8 cellular contexts compared by ENCODE assay signal in the genomic region with DNA sequence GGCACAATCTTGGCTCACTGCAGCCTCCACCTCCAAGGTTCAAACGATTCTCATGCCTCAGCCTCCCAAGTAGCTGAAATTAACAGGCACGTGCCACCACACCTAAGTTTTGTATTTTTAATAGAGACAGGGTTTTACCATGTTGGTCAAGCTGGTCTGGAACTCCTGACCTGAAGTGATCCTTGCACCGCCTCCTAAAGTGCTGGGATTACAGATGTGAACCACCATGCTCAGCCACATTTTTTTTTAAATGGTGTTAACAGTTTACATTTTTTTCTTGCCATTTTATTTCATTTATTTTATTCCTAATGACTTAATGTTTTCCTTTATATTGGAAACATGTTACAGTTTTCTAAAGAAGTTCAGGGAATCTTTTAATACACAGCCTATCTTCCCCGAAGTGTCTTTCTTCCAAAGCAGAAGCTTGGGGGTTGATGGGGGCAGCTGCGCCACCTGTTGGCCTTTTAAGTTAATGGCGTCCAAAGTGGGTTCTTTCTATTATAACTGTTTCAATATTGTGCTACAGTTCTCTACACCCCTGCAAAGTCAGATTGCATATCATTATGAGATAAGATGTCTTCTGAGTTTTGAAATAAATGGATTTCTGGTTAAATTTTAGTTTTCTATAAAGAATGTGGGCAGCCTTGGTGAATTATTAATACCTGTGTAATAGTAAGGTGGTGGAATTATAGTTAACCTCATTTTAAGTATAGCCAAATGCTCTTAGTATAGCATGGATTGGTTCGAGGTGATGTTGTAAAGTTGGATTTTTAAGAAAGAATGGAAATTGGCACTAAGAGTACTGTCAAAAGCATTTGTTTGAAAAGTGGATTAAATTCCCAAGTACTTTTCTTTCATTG. TPM values are rescaled to one million over a fixed set of nuclear protein-coding genes. Genes with fewer than 3 reads are reported as not detected.
DNase-seq lines count a peak whose midpoint lies in the region; ATAC-seq and TF ChIP-seq lines count a peak whose summit lies in the region.

No MANE protein-coding gene starts in this region.

- H3K27ac ChIP-seq in GM23338 (ENCODE audit: low read depth) (no peak overlapping the region), mesenchymal stem cell (ENCODE audit: low read length, poor library complexity, severe bottlenecking) (no peak overlapping the region)

- peaks cover 25% of the 10 kb centered on the region for H3K79me1 ChIP-seq in mesenchymal stem cell (replicated peaks; ENCODE audit: low read length, poor library complexity, severe bottlenecking)

- no peak overlapping the region for H3K14ac ChIP-seq in mesenchymal stem cell (ENCODE audit: low read length in 2 of 2)

- DNase-seq in AG20443 (ENCODE audit: low spot score): peak; percentile 71
- DNase-seq in GM23338 (ENCODE audit: low spot score): peak; percentile 72
- DNase-seq in NCI-H748 (lab: John Stamatoyannopoulos, UW; ENCODE audit: unreplicated experiment): peak; percentile 39
- DNase-seq in activated CD4-positive, alpha-beta memory T cell treated with anti-CD3 and anti-CD28 coated beads for 36 hours: peak; percentile 71
- DNase-seq in effector memory CD8-positive, alpha-beta T cell: peak; percentile 46 to 51 (median 47)
- peak; percentile 71 for DNase-seq in mesenchymal stem cell
- peak; percentile 24 to 38 for DNase-seq in stimulated activated CD8-positive, alpha-beta memory T cell treated with anti-CD3 and anti-CD28 coated beads, Interleukin-7, amount 100 ng/mL, for 4 hours (ENCODE audit: low read depth in 2 of 2)
- DNase-seq in ecto neural progenitor cell (ENCODE audit: low spot score): no peak

- H2AK5ac ChIP-seq in mesenchymal stem cell (ENCODE audit: low read length, severe bottlenecking): no peak overlapping the region

- ATAC-seq in GM23338: peak; percentile 56
- peak; percentile 82 for ATAC-seq in effector memory CD8-positive, alpha-beta T cell (replicated peaks)

- H2AFZ ChIP-seq in GM23338 (no peak overlapping the region), mesenchymal stem cell (ENCODE audit: low read depth, low read length) (no peak overlapping the region)

- peak overlapping the region; percentile 20 for H3K9ac ChIP-seq in mesenchymal stem cell (ENCODE audit: low read length)

- H3K79me2 ChIP-seq in GM23338 (replicated peaks; ENCODE audit: insufficient read depth): peaks cover 6% of the 10 kb centered on the region; the same call in 1 of the 2 replicates

- no peak overlapping the region for H4K91ac ChIP-seq in mesenchymal stem cell (ENCODE audit: low read length)

- H2BK120ac ChIP-seq in mesenchymal stem cell (ENCODE audit: low read depth, low read length): no peak overlapping the region

- H2BK15ac ChIP-seq in mesenchymal stem cell (ENCODE audit: low read depth, poor library complexity, severe bottlenecking): no peak overlapping the region

- H4K20me1 ChIP-seq in GM23338 (replicated peaks; ENCODE audit: insufficient read depth): peaks cover 16% of the 10 kb centered on the region; the same call in 1 of the 2 replicates

- H3F3A ChIP-seq in GM23338 (replicated peaks; ENCODE audit: low read depth): peaks cover 7% of the 10 kb centered on the region; the same call in 1 of the 2 replicates

- peaks cover 1% of the 10 kb centered on the region for H3K27me3 Mint-ChIP-seq in GM23338 (ENCODE audit: insufficient read depth, low read depth, poor library complexity)
- H3K27me3 Mint-ChIP-seq in activated CD4-positive, alpha-beta memory T cell treated with anti-CD3 and anti-CD28 coated beads for 36 hours: no peaks in the 10 kb centered on the region
- H3K27me3 Mint-ChIP-seq in effector memory CD8-positive, alpha-beta T cell: no peaks in the 10 kb centered on the region

- no peak overlapping the region for H3K4ac ChIP-seq in mesenchymal stem cell (ENCODE audit: low read depth in 1 of 2, low read length in 2 of 2)

- no peaks in the 10 kb centered on the region for H3K27me3 ChIP-seq in GM23338 (ENCODE audit: insufficient read depth)
- H3K27me3 ChIP-seq in mesenchymal stem cell (ENCODE audit: control insufficient read depth in 1 of 2, insufficient read depth in 1 of 2, low read length in 2 of 2): no peaks in the 10 kb centered on the region

- no peaks in the 10 kb centered on the region for H3K9me2 ChIP-seq in GM23338 (ENCODE audit: insufficient read depth)

- POLR2A ChIA-PET in activated CD4-positive, alpha-beta memory T cell treated with anti-CD3 and anti-CD28 coated beads for 36 hours (lab: Charles Lee): interaction anchor here (0.8 to 1.7 kb wide), 3 partner anchors 22 to 105 kb away, joined by 3 to 6 read pairs (median 5); no protein-coding TSS in a partner anchor

- no peak overlapping the region for H2BK5ac ChIP-seq in mesenchymal stem cell (ENCODE audit: low read depth, low read length, poor library complexity, severe bottlenecking)

- H3K18ac ChIP-seq in mesenchymal stem cell (ENCODE audit: low read depth in 1 of 2, low read length in 2 of 2): no peak overlapping the region

- H4K8ac ChIP-seq in mesenchymal stem cell (ENCODE audit: low read length): no peak overlapping the region

- H3K4me2 ChIP-seq in GM23338 (no peak overlapping the region), mesenchymal stem cell (ENCODE audit: low read length, poor library complexity, severe bottlenecking) (no peak overlapping the region)

- H3K9me3 ChIP-seq in mesenchymal stem cell (ENCODE audit: control insufficient read depth, low read length): no peaks in the 10 kb centered on the region

- no peak overlapping the region for H3K4me3 Mint-ChIP-seq in GM23338
- H3K4me3 Mint-ChIP-seq in activated CD4-positive, alpha-beta memory T cell treated with anti-CD3 and anti-CD28 coated beads for 36 hours: no peak overlapping the region
- no peak overlapping the region for H3K4me3 Mint-ChIP-seq in effector memory CD8-positive, alpha-beta T cell

- H3K23ac ChIP-seq in mesenchymal stem cell (ENCODE audit: low read length in 2 of 2): no peak overlapping the region

- no peak overlapping the region for H3K4me3 ChIP-seq in GM23338
- H3K4me3 ChIP-seq in mesenchymal stem cell (ENCODE audit: insufficient read depth in 1 of 2, low read depth in 1 of 2, low read length in 2 of 2): no peak overlapping the region

- peaks cover 76% of the 10 kb centered on the region for H3K36me3 Mint-ChIP-seq in GM23338 (ENCODE audit: low read depth)
- peaks cover 55% of the 10 kb centered on the region for H3K36me3 Mint-ChIP-seq in activated CD4-positive, alpha-beta memory T cell treated with anti-CD3 and anti-CD28 coated beads for 36 hours
- H3K36me3 Mint-ChIP-seq in effector memory CD8-positive, alpha-beta T cell (ENCODE audit: insufficient read depth): peaks cover 84% of the 10 kb centered on the region

- no peaks in the 10 kb centered on the region for H3K4me1 ChIP-seq in GM23338 (ENCODE audit: insufficient read depth)
- H3K4me1 ChIP-seq in mesenchymal stem cell (ENCODE audit: control insufficient read depth, insufficient read depth, low read depth, low read length): no peaks in the 10 kb centered on the region

- 90% methylated on average over 3 of the region's 7 CpGs for WGBS in mesenchymal stem cell

- H3K36me3 ChIP-seq in GM23338 (ENCODE audit: insufficient read depth) (peaks cover 64% of the 10 kb centered on the region), mesenchymal stem cell (ENCODE audit: control insufficient read depth in 1 of 2, insufficient read depth in 2 of 2, low read depth in 1 of 2, low read length in 2 of 2) (peaks cover 26 to 64% of the 10 kb centered on the region in 2 experiments)

- H2BK12ac ChIP-seq in mesenchymal stem cell (ENCODE audit: low read length in 2 of 2): no peak overlapping the region

- H3K4me1 Mint-ChIP-seq in GM23338: no peaks in the 10 kb centered on the region
- H3K4me1 Mint-ChIP-seq in activated CD4-positive, alpha-beta memory T cell treated with anti-CD3 and anti-CD28 coated beads for 36 hours (ENCODE audit: low read depth): peaks cover 22% of the 10 kb centered on the region
- H3K4me1 Mint-ChIP-seq in effector memory CD8-positive, alpha-beta T cell (ENCODE audit: low read depth in 2 of 2): no peaks in the 10 kb centered on the region

- peak; percentile 78 to 99 for TF ChIP-seq CTCF in GM23338 (conservative IDR thresholded peaks at IDR 0.05; ENCODE audit: low read depth in 2 of 2)

- no peaks in the 10 kb centered on the region for H3K9me3 Mint-ChIP-seq in GM23338
- no peaks in the 10 kb centered on the region for H3K9me3 Mint-ChIP-seq in activated CD4-positive, alpha-beta memory T cell treated with anti-CD3 and anti-CD28 coated beads for 36 hours
- no peaks in the 10 kb centered on the region for H3K9me3 Mint-ChIP-seq in effector memory CD8-positive, alpha-beta T cell

- intact Hi-C loops in activated CD4-positive, alpha-beta memory T cell treated with anti-CD3 and anti-CD28 coated beads for 36 hours (cut with micrococcal nuclease): loop anchor here (1.0 to 2.0 kb wide), 4 partner anchors 23 to 127 kb away; partner anchors contain the start of gene TOP1

- no peak overlapping the region for H3K27ac Mint-ChIP-seq in GM23338
- H3K27ac Mint-ChIP-seq in activated CD4-positive, alpha-beta memory T cell treated with anti-CD3 and anti-CD28 coated beads for 36 hours: peak overlapping the region; percentile 90
- no peak overlapping the region for H3K27ac Mint-ChIP-seq in effector memory CD8-positive, alpha-beta T cell

- CTCF ChIA-PET in activated CD4-positive, alpha-beta memory T cell treated with anti-CD3 and anti-CD28 coated beads for 36 hours (lab: Charles Lee): interaction anchor here (0.7 to 17.8 kb wide), 45 partner anchors 8 to 245 kb away, joined by 3 to 373 read pairs (median 5); partner anchors contain the start of gene LPIN3

TF ChIP-seq in GM23338, 12 proteins besides CTCF, POLR2A, EP300 and RAD21 (continues in another document):
- TF ChIP-seq ZNF331 (CRISPR knock-in tag; IDR thresholded peaks at IDR 0.05; ENCODE audit: low read depth) (no peak), JUNB (IDR thresholded peaks at IDR 0.05; ENCODE audit: unreplicated experiment) (no peak)

RNA-seq across cellular contexts. Expression of gene PLCG1, which starts 42.0 kb away (rescaled TPM):
- total RNA-seq in GM23338 (2014; rRNA removed; shearing (Covaris generic)): 174 and 206 TPM in 2 replicates
- 23.8 and 27.4 TPM in 2 replicates for polyA plus RNA-seq in GM23338 (2016; fragmentation: Nextera tagmentation; extraction: Ambion mirVana)
- 100 to 1,000 TPM; 133 to 139 TPM for total RNA-seq in activated CD4-positive, alpha-beta memory T cell treated with anti-CD3 and anti-CD28 coated beads for 36 hours
- 44.2 TPM for polyA plus RNA-seq in mesenchymal stem cell (2013, experiment 1 of 2)
- 42.6 TPM for polyA plus RNA-seq in mesenchymal stem cell (2013, experiment 2 of 2)
